In the genomic region with DNA sequence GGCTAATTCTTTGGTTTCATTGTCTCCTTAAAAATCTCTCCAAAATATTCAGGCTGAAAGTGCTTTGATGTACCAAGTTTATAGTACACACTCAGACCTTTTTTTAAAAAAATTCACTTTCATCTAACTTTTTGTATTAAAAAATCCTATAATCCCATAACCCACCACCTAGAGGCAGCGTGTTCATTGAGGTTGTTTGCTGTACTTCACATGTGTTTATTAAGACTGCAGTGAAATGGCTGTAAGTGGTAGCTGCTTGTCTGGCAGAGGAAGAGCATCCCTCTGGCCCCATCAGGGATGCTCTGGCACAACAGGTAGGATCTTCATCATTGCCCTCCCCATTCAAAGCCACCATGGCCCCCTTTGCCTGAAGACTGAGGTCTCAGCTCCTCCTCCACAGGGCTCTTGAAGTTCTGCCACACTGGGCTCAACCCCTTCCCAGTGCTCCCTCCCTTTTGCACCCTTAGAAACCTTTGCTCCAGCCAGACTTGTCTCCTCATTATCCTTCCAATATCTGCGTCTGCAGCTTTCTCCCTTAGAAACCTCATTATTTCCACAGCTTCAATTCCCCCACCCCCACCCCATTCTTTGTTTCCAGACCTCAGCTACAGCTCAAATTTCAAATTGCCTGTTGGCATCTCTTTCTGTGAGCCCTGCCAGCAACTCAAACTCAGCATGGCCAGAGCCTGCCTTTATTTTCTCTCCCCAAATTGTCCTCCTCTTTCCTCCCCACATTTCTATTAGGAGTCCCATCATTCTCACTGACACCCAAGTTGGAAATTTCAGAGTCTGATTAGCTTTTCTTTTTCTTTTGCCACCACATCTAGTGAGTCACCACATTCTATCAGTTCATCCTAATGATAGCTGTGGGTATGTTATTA, we compare ENCODE assay signal across 11 cellular contexts.
DNase-seq lines count a peak whose midpoint lies in the region; ATAC-seq and TF ChIP-seq lines count a peak whose summit lies in the region.
"Had no signal": no experiment of that assay in that cellular context is flagged by ENCODE, and none has a peak within 500 bp of the region (broad histone marks: within the 10 kb centered on the region; RNA-seq: fewer than 3 reads in every experiment).

No MANE protein-coding gene starts in this region.

- peak overlapping the region; percentile 9; the same call in 1 of the 2 replicates for H3K4me3 ChIP-seq in iPS-20b (ENCODE audit: low read length)
- H3K4me3 ChIP-seq in thyroid gland (replicated peaks in 1 of 3), result no peak overlapping the region
- H3K4me3 ChIP-seq in lower leg skin (ENCODE audit: low read depth, poor library complexity, severe bottlenecking), result no peak overlapping the region
- H3K4me3 ChIP-seq: transverse colon had no signal

- H3K36me3 ChIP-seq in iPS-20b (ENCODE audit: insufficient read depth, low read depth, low read length) (no peaks in the 10 kb centered on the region), thyroid gland (no peaks in the 10 kb centered on the region)
- H3K36me3 ChIP-seq: transverse colon had no signal

- H3K4me1 Mint-ChIP-seq in activated T-helper 1 cell treated with anti-CD3 and anti-CD28 coated beads, Interleukin-12 subunit alpha, Interleukin-12 subunit beta, Interleukin-2, Interleukin-4 antibody, amounts not matched to agents 30 ng/mL and 10 ng/mL and 1 ng/mL, durations not matched to agents 14 hours and 24 hours and 36 hours (ENCODE audit: low read depth), result no peaks in the 10 kb centered on the region

- H3K27ac Mint-ChIP-seq in activated T-helper 1 cell treated with anti-CD3 and anti-CD28 coated beads, Interleukin-12 subunit alpha, Interleukin-12 subunit beta, Interleukin-2, Interleukin-4 antibody, amounts not matched to agents 30 ng/mL and 10 ng/mL and 1 ng/mL, durations not matched to agents 14 hours and 24 hours and 36 hours, result no peak overlapping the region

- H3K27me3 ChIP-seq in iPS-20b (ENCODE audit: insufficient read depth, low read length), result no peaks in the 10 kb centered on the region
- H3K27me3 ChIP-seq in thyroid gland, result no peaks in the 10 kb centered on the region
- H3K27me3 ChIP-seq: transverse colon had no signal

- H3K4me3 Mint-ChIP-seq in activated T-helper 1 cell treated with anti-CD3 and anti-CD28 coated beads, Interleukin-12 subunit alpha, Interleukin-12 subunit beta, Interleukin-2, Interleukin-4 antibody, amounts not matched to agents 30 ng/mL and 10 ng/mL and 1 ng/mL, durations not matched to agents 14 hours and 24 hours and 36 hours, result no peak overlapping the region

- TF ChIP-seq CTCF in VCaP (conservative IDR thresholded peaks at IDR 0.05), result peak; percentile 49
- TF ChIP-seq CTCF in thyroid gland (IDR thresholded peaks at IDR 0.05), result no peak
- TF ChIP-seq CTCF in lower leg skin (IDR thresholded peaks at IDR 0.05), result no peak

- H3K9me3 ChIP-seq in iPS-20b (ENCODE audit: insufficient read depth, low read depth, low read length), result no peaks in the 10 kb centered on the region
- no peaks in the 10 kb centered on the region for H3K9me3 ChIP-seq in thyroid gland
- H3K9me3 ChIP-seq: transverse colon had no signal

- WGBS in thyroid gland, 2 donors, result 56 to 62% methylated on average over 2 of the region's 2 CpGs
- 38 to 43% methylated on average over 2 of the region's 2 CpGs for WGBS in lower leg skin, 2 donors

- no peaks in the 10 kb centered on the region for H3K9me3 Mint-ChIP-seq in activated T-helper 1 cell treated with anti-CD3 and anti-CD28 coated beads, Interleukin-12 subunit alpha, Interleukin-12 subunit beta, Interleukin-2, Interleukin-4 antibody, amounts not matched to agents 30 ng/mL and 10 ng/mL and 1 ng/mL, durations not matched to agents 14 hours and 24 hours and 36 hours

- TF ChIP-seq POLR2A in thyroid gland (IDR thresholded peaks at IDR 0.05), result no peak
- TF ChIP-seq POLR2A in lower leg skin (IDR thresholded peaks at IDR 0.05), result no peak

- H3K4me1 ChIP-seq in iPS-20b (ENCODE audit: insufficient read depth, low read length), result peaks cover 12% of the 10 kb centered on the region
- peaks cover 53 to 61% of the 10 kb centered on the region in 2 donors for H3K4me1 ChIP-seq in thyroid gland

- H3K27me3 Mint-ChIP-seq in activated T-helper 1 cell treated with anti-CD3 and anti-CD28 coated beads, Interleukin-12 subunit alpha, Interleukin-12 subunit beta, Interleukin-2, Interleukin-4 antibody, amounts not matched to agents 30 ng/mL and 10 ng/mL and 1 ng/mL, durations not matched to agents 14 hours and 24 hours and 36 hours (ENCODE audit: insufficient read depth), result no peaks in the 10 kb centered on the region

- no peak overlapping the region for H3K9ac ChIP-seq in iPS-20b (ENCODE audit: low read depth, low read length)

- intact Hi-C loops in thyroid gland (cut with DNase I) (no loop called here), lower leg skin (cut with DNase I; ENCODE audit: low total_unique reads) (no loop called here)
- intact Hi-C loops in activated T-helper 1 cell treated with anti-CD3 and anti-CD28 coated beads, Interleukin-12 subunit alpha, Interleukin-12 subunit beta, Interleukin-2, Interleukin-4 antibody, amounts not matched to agents 30 ng/mL and 10 ng/mL and 1 ng/mL, durations not matched to agents 14 hours and 24 hours and 36 hours (cut with micrococcal nuclease), result no loop called here

- DNase-seq in LHCN-M2 (ENCODE audit: low read depth), result peak; percentile 73
- DNase-seq in thyroid gland, result peak; percentile 50 to 65
- DNase-seq in lower leg skin (ENCODE audit: low spot score in 2 of 2), result no peak
- no peak for DNase-seq in activated T-helper 1 cell treated with anti-CD3 and anti-CD28 coated beads, Interleukin-12 subunit alpha, Interleukin-12 subunit beta, Interleukin-2, Interleukin-4 antibody, amounts not matched to agents 30 ng/mL and 10 ng/mL and 1 ng/mL, durations not matched to agents 14 hours and 24 hours and 36 hours (ENCODE audit: low spot score)
- DNase-seq: foreskin melanocyte, transverse colon had no signal

- H3K27ac ChIP-seq in VCaP, result no peak overlapping the region
- no peak overlapping the region for H3K27ac ChIP-seq in iPS-20b (ENCODE audit: low read length)
- H3K27ac ChIP-seq in thyroid gland, result peak overlapping the region; percentile 11 to 42 (median 31)

- H3K36me3 Mint-ChIP-seq in activated T-helper 1 cell treated with anti-CD3 and anti-CD28 coated beads, Interleukin-12 subunit alpha, Interleukin-12 subunit beta, Interleukin-2, Interleukin-4 antibody, amounts not matched to agents 30 ng/mL and 10 ng/mL and 1 ng/mL, durations not matched to agents 14 hours and 24 hours and 36 hours (ENCODE audit: low read depth), result no peaks in the 10 kb centered on the region

- ATAC-seq in GM21528 (IDR thresholded peaks at IDR 0.05; ENCODE audit: low FRiP score, unreplicated experiment) (no peak), GM18867 (IDR thresholded peaks at IDR 0.05; ENCODE audit: unreplicated experiment) (no peak)
- ATAC-seq: Panc1 had no signal

Comparison
In these comparisons a context has a peak if more than half of its experiments do, and no peak if none do; other contexts are left out.
1. DNase-seq: peak in LHCN-M2 (single experiment) and thyroid gland (2 of 2); none in lower leg skin (0 of 2) and activated T-helper 1 cell treated with anti-CD3 and anti-CD28 coated beads, Interleukin-12 subunit alpha, Interleukin-12 subunit beta, Interleukin-2, Interleukin-4 antibody, amounts not matched to agents 30 ng/mL and 10 ng/mL and 1 ng/mL, durations not matched to agents 14 hours and 24 hours and 36 hours (single experiment).
2. H3K27ac ChIP-seq: peak in thyroid gland (3 of 3); none in VCaP (single experiment) and iPS-20b (single experiment).